Comparison of ENCODE assay signal across 8 cellular contexts in genomic region chrX:139206914-139207313, GRCh38.
"Had no signal": no experiment of that assay in that cellular context is flagged by ENCODE, and none has a peak within 500 bp of the region (broad histone marks: within the 10 kb centered on the region; RNA-seq: fewer than 3 reads in every experiment).

No MANE protein-coding gene starts in this region.

- ATAC-seq: GM23338, HCT116 had no signal

- H3K9ac ChIP-seq: KMS-11 had no signal

- H3K27ac Mint-ChIP-seq: GM23338 had no signal

- H3K4me2 ChIP-seq: KMS-11 had no signal

- H3K4me1 ChIP-seq: HAP-1 had no signal

- H3K9me3 Mint-ChIP-seq: GM23338 had no signal

- DNase-seq: H7, IMR-90, KBM-7 had no signal

- H3K9me3 ChIP-seq: HAP-1 had no signal

- FAIRE-seq: HTR-8/SVneo had no signal

- H3K27ac ChIP-seq: KMS-11 had no signal

- H3K4me3 ChIP-seq: HAP-1 had no signal

- H2AFZ ChIP-seq: GM23338 had no signal

- H3K36me3 ChIP-seq: HAP-1 had no signal
